In the genomic region with DNA sequence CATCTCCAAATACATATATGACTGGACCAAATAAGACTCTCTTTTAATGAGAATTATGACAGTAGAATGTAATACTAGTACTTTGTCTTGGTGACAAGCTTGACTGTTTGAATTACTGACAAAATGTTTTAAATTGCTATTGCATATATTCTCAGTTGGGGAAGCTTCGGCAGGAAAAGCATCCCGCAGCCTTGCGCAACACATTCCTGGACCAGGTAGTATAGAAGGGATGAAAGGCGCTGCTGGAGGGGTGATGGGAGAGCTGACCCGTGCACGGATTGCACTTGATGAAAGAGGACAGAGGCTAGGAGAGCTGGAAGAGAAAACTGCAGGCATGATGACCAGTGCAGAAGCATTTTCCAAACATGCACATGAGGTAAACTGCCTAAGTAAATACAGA, we compare ENCODE assay signal across 26 cellular contexts.
DNase-seq lines count a peak whose midpoint lies in the region; ATAC-seq, FAIRE-seq and TF ChIP-seq lines count a peak whose summit lies in the region.
"Had no signal": no experiment of that assay in that cellular context is flagged by ENCODE, and none has a peak within 500 bp of the region (broad histone marks: within the 10 kb centered on the region; RNA-seq: fewer than 3 reads in every experiment).

No MANE protein-coding gene starts in this region.

- H3K4me2 ChIP-seq in HepG2 (ENCODE audit: low read depth, low read length), result no peak overlapping the region
- H3K4me2 ChIP-seq in K562 (ENCODE audit: insufficient read depth, low read length), result no peak overlapping the region
- H3K4me2 ChIP-seq: BLaER1 treated with 17β-estradiol and CSF1 and Interleukin-3, amounts not matched to agents 10 nM and 100 nM had no signal

- no peak overlapping the region for H3K4me3 Mint-ChIP-seq in stimulated activated naive B cell treated with anti-CD40 and anti-IgM and Interleukin-4, amounts not matched to agents 10 μg/mL and 1 μg/mL and 100 μg/mL, for 72 hours
- H3K4me3 Mint-ChIP-seq: CD14-positive monocyte; CD4-positive, alpha-beta T cell; CD8-positive, alpha-beta memory T cell; HFFc6 had no signal

- H3K4me1 ChIP-seq in HepG2 (ENCODE audit: insufficient read depth, low read length) (no peaks in the 10 kb centered on the region), right lobe of liver (no peaks in the 10 kb centered on the region), K562 (replicated peaks in 1 of 2; ENCODE audit: control insufficient read depth in 2 of 2, insufficient read depth in 2 of 2, low read length in 2 of 2) (no peaks in the 10 kb centered on the region)
- H3K4me1 ChIP-seq: BE2C, HAP-1 had no signal

- no peak for FAIRE-seq in HepG2 (lab: Jason Lieb, UNC)
- FAIRE-seq in K562 (lab: Jason Lieb, UNC), result no peak
- FAIRE-seq: A204.1, D721Med, GM12878, GM19239, H54 had no signal

- H3K36me3 Mint-ChIP-seq in stimulated activated naive B cell treated with anti-CD40 and anti-IgM and Interleukin-4, amounts not matched to agents 10 μg/mL and 1 μg/mL and 100 μg/mL, for 72 hours, result no peaks in the 10 kb centered on the region
- H3K36me3 Mint-ChIP-seq: CD8-positive, alpha-beta memory T cell had no signal

- H3K4me3 ChIP-seq in HepG2 (replicated peaks in 1 of 3; ENCODE audit: insufficient read depth in 1 of 3, low read depth in 2 of 3, low read length in 3 of 3), result no peak overlapping the region
- no peak overlapping the region for H3K4me3 ChIP-seq in right lobe of liver
- H3K4me3 ChIP-seq in K562, result no peak overlapping the region
- H3K4me3 ChIP-seq: BLaER1 treated with 17β-estradiol and CSF1 and Interleukin-3, amounts not matched to agents 10 nM and 100 nM; GM12878; GM23248; HAP-1 had no signal

- peak overlapping the region; percentile 0 for H3K27ac Mint-ChIP-seq in stimulated activated naive B cell treated with anti-CD40 and anti-IgM and Interleukin-4, amounts not matched to agents 10 μg/mL and 1 μg/mL and 100 μg/mL, for 72 hours
- H3K27ac Mint-ChIP-seq: CD14-positive monocyte; CD4-positive, alpha-beta T cell; CD8-positive, alpha-beta memory T cell; HFFc6 had no signal

- no peak for ATAC-seq in HepG2
- no peak for ATAC-seq in right lobe of liver
- ATAC-seq in K562, result no peak
- ATAC-seq in stimulated activated naive B cell treated with anti-CD40 and anti-IgM and Interleukin-4, amounts not matched to agents 10 μg/mL and 1 μg/mL and 100 μg/mL, for 72 hours (replicated peaks), result no peak
- ATAC-seq: GM12878 had no signal

- POLR2A ChIA-PET in HepG2 (lab: Yijun Ruan, JAX) (no interaction called here), K562 (lab: Yijun Ruan, JAX) (no interaction called here)

- no TSS peak for BruUV-seq in HepG2 (replicated peaks; lab: Mats Ljungman, UMichigan)
- no TSS peak for BruUV-seq in K562 (replicated peaks; lab: Mats Ljungman, UMichigan)

- no peaks in the 10 kb centered on the region for H4K20me1 ChIP-seq in HepG2 (ENCODE audit: insufficient read depth, low read length)
- H4K20me1 ChIP-seq in K562 (replicated peaks; ENCODE audit: control insufficient read depth, insufficient read depth, low read length), result no peaks in the 10 kb centered on the region
- H4K20me1 ChIP-seq: BLaER1 treated with 17β-estradiol and CSF1 and Interleukin-3, amounts not matched to agents 10 nM and 100 nM had no signal

- no peaks in the 10 kb centered on the region for H3K27me3 Mint-ChIP-seq in stimulated activated naive B cell treated with anti-CD40 and anti-IgM and Interleukin-4, amounts not matched to agents 10 μg/mL and 1 μg/mL and 100 μg/mL, for 72 hours
- H3K27me3 Mint-ChIP-seq: CD4-positive, alpha-beta T cell had no signal

- TF ChIP-seq CTCF in HepG2 (CRISPR knock-in tag; IDR thresholded peaks at IDR 0.05), result no peak
- TF ChIP-seq CTCF in right lobe of liver (IDR thresholded peaks at IDR 0.05), result no peak
- no peak for TF ChIP-seq CTCF in K562 (IDR thresholded peaks at IDR 0.05 in 2 of 3, conservative IDR thresholded peaks at IDR 0.05 in 1 of 3; ENCODE audit: insufficient read depth in 2 of 3, low read depth in 1 of 3, low read length in 3 of 3)

- no peaks in the 10 kb centered on the region for H3K4me1 Mint-ChIP-seq in stimulated activated naive B cell treated with anti-CD40 and anti-IgM and Interleukin-4, amounts not matched to agents 10 μg/mL and 1 μg/mL and 100 μg/mL, for 72 hours
- H3K4me1 Mint-ChIP-seq: CD14-positive monocyte; CD8-positive, alpha-beta memory T cell had no signal

- WGBS in HepG2 (ENCODE audit: low lambda C conversion rate), result 69% methylated on average over 6 of the region's 6 CpGs
- 85% methylated on average over 6 of the region's 6 CpGs for WGBS in right lobe of liver (ENCODE audit: insufficient coverage, low coverage, low lambda C conversion rate, missing lambda C conversion rate)
- 92% methylated on average over 6 of the region's 6 CpGs for WGBS in K562 (ENCODE audit: insufficient coverage, low coverage, missing lambda C conversion rate)

- no peaks in the 10 kb centered on the region for H3K9me3 ChIP-seq in HepG2 (ENCODE audit: low read length)
- H3K9me3 ChIP-seq in right lobe of liver, result no peaks in the 10 kb centered on the region
- no peaks in the 10 kb centered on the region for H3K9me3 ChIP-seq in K562 (replicated peaks; ENCODE audit: control insufficient read depth, insufficient read depth, low read depth, low read length)
- H3K9me3 ChIP-seq: BE2C; BLaER1 treated with 17β-estradiol and CSF1 and Interleukin-3, amounts not matched to agents 10 nM and 100 nM; HAP-1 had no signal

- H3K27me3 ChIP-seq in HepG2 (ENCODE audit: control insufficient read depth in 1 of 2, insufficient read depth in 2 of 2, low read length in 2 of 2) (no peaks in the 10 kb centered on the region), right lobe of liver (no peaks in the 10 kb centered on the region), K562 (ENCODE audit: control insufficient read depth in 2 of 2, insufficient read depth in 2 of 2, low read length in 2 of 2) (no peaks in the 10 kb centered on the region)
- H3K27me3 ChIP-seq: BE2C; BLaER1 treated with 17β-estradiol and CSF1 and Interleukin-3, amounts not matched to agents 10 nM and 100 nM had no signal

- H2AFZ ChIP-seq in HepG2 (ENCODE audit: low read length), result no peak overlapping the region
- no peak overlapping the region for H2AFZ ChIP-seq in K562 (ENCODE audit: low read depth, low read length)
- H2AFZ ChIP-seq: GM23248 had no signal

- TF ChIP-seq RAD21 in HepG2 (CRISPR knock-in tag; IDR thresholded peaks at IDR 0.05) (no peak), K562 (CRISPR knock-in tag; conservative IDR thresholded peaks at IDR 0.05 in 1 of 2, IDR thresholded peaks at IDR 0.05 in 1 of 2) (no peak)

- no peak for DNase-seq in HepG2 (ENCODE audit: low spot score)
- no peak for DNase-seq in right lobe of liver
- no peak for DNase-seq in K562 (ENCODE audit: extremely low read depth in 1 of 4, low spot score in 3 of 4)
- no peak for DNase-seq in stimulated activated naive B cell treated with anti-CD40 and anti-IgM and Interleukin-4, amounts not matched to agents 10 μg/mL and 1 μg/mL and 100 μg/mL, for 72 hours
- DNase-seq in NCI-H1105 (lab: John Stamatoyannopoulos, UW), result no peak
- no peak for DNase-seq in mucosa of gallbladder (ENCODE audit: low spot score)
- DNase-seq: ACHN; AML-193; BE2C; CD4-positive, alpha-beta T cell; CD8-positive, alpha-beta memory T cell; DMS 273 treated with DMSO at 0.1 percent for 48 hours; DMS79; EL; GDM1; GM23248; HFFc6 had no signal

- no peaks in the 10 kb centered on the region for H3K9me3 Mint-ChIP-seq in stimulated activated naive B cell treated with anti-CD40 and anti-IgM and Interleukin-4, amounts not matched to agents 10 μg/mL and 1 μg/mL and 100 μg/mL, for 72 hours
- H3K9me3 Mint-ChIP-seq: CD4-positive, alpha-beta T cell; CD8-positive, alpha-beta memory T cell; HFFc6 had no signal

- TF ChIP-seq POLR2A in HepG2 (IDR thresholded peaks at IDR 0.05; ENCODE audit: insufficient read depth in 1 of 2, low read depth in 2 of 2, low read length in 2 of 2) (no peak), right lobe of liver (IDR thresholded peaks at IDR 0.05) (no peak), K562 (conservative IDR thresholded peaks at IDR 0.05) (no peak)

- CTCF ChIA-PET in HepG2 (lab: Yijun Ruan, JAX; ENCODE audit: low intra/inter-chr PET ratio, low total read pairs), result no interaction called here
- CTCF ChIA-PET in K562 (lab: Yijun Ruan, JAX; ENCODE audit: low intra/inter-chr PET ratio), result no interaction called here

- no peak for TF ChIP-seq EP300 in HepG2 (IDR thresholded peaks at IDR 0.05; ENCODE audit: low read depth in 2 of 2, low read length in 2 of 2)
- TF ChIP-seq EP300 in HepG2 (CRISPR knock-in tag; IDR thresholded peaks at IDR 0.05; ENCODE audit: borderline replicate concordance), result no peak
- no peak for TF ChIP-seq EP300 in K562 (IDR thresholded peaks at IDR 0.05; ENCODE audit: low read length)

- H3K9me1 ChIP-seq in K562 (ENCODE audit: control insufficient read depth, insufficient read depth, low read length), result no peaks in the 10 kb centered on the region

- in situ Hi-C loops in HepG2 (cut with HindIII; ENCODE audit: extremely low pct_ligation_motif_present, low pct_unique_long_range_greater_than_20kb) (no loop called here), K562 (cut with MboI) (no loop called here)

- H3K36me3 ChIP-seq in HepG2 (replicated peaks in 1 of 2; ENCODE audit: control insufficient read depth in 1 of 2, insufficient read depth in 2 of 2, low read length in 2 of 2) (no peaks in the 10 kb centered on the region), right lobe of liver (no peaks in the 10 kb centered on the region), K562 (ENCODE audit: control insufficient read depth, insufficient read depth, low read length) (peaks cover 5% of the 10 kb centered on the region; the same call in 1 of the 3 replicates)
- H3K36me3 ChIP-seq: BE2C, HAP-1 had no signal

- H3K9ac ChIP-seq in HepG2 (ENCODE audit: insufficient read depth, low read depth, low read length) (no peak overlapping the region), K562 (ENCODE audit: insufficient read depth in 1 of 2, low read depth in 2 of 2, low read length in 2 of 2) (no peak overlapping the region)
- H3K9ac ChIP-seq: BLaER1 treated with 17β-estradiol and CSF1 and Interleukin-3, amounts not matched to agents 10 nM and 100 nM; GM23248 had no signal

- intact Hi-C loops in HepG2 (cut with micrococcal nuclease; ENCODE audit: unreplicated experiment), result no loop called here
- intact Hi-C loops in right lobe of liver (cut with DNase I), result no loop called here
- intact Hi-C loops in K562 (cut with micrococcal nuclease), result no loop called here

- H3K27ac ChIP-seq in HepG2 (ENCODE audit: extremely low read length, insufficient read depth, low read length) (no peak overlapping the region), right lobe of liver (no peak overlapping the region), K562 (ENCODE audit: extremely low read depth, low read depth, low read length) (no peak overlapping the region)
- H3K27ac ChIP-seq: 22Rv1; BLaER1 treated with 17β-estradiol and CSF1 and Interleukin-3, amounts not matched to agents 10 nM and 100 nM; GM23248 had no signal

- H3K79me2 ChIP-seq in HepG2 (ENCODE audit: insufficient read depth, low read length), result no peaks in the 10 kb centered on the region
- H3K79me2 ChIP-seq in K562 (ENCODE audit: control insufficient read depth, insufficient read depth, low read length), result no peaks in the 10 kb centered on the region

TF ChIP-seq in HepG2, 621 proteins besides CTCF, POLR2A, EP300 and RAD21 (continues in another document):
- peak; percentile 82 for TF ChIP-seq CEBPB (IDR thresholded peaks at IDR 0.05; ENCODE audit: borderline replicate concordance, low read depth, low read length)

TF ChIP-seq in K562, 482 proteins besides CTCF, POLR2A, EP300 and RAD21 (continues in another document):
- TF ChIP-seq CEBPB (tag; IDR thresholded peaks at IDR 0.05), result peak; percentile 42; the same call in 1 of the 2 replicates

Comparison
In these comparisons a context has a peak if more than half of its experiments do, and no peak if none do; other contexts are left out.
1. Of the 241 proteins assayed by ChIP-seq in both HepG2 and K562: peak only in HepG2: CEBPG; only in K562: none; in both: CEBPB; in neither: 239.